Comparison of ENCODE assay signal across 8 cellular contexts in the genomic region with DNA sequence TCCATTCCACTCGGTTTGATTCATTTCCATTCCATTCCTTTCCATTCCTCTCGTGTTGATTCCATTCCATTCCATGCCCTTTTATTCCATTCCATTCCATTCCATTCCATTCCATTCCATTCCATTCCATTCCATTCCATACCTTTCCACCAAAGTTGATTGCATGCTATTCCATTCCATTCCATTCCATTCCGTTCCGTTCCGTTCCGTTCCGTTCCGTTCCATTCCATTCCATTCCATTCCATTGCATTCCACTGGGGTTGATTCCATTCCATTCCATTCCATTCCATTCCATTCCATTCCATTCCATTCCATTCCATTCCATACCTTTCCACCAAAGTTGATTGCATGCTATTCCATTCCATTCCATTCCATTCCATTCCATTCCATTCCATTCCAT.
A peak's percentile ranks its signal among the peaks of the same experiment; 100 is the strongest.
DNase-seq lines count a peak whose midpoint lies in the region; ATAC-seq and TF ChIP-seq lines count a peak whose summit lies in the region.
"Not testable (repeated sequence)": the region's sequence is repeated elsewhere in the genome, so short reads cannot be mapped to it uniquely, and the experiment has no call there.

No MANE protein-coding gene starts in this region.

- not testable (repeated sequence) for TF ChIP-seq POLR2A in testis (IDR thresholded peaks at IDR 0.05)

- H3K36me3 ChIP-seq in BE2C; left ventricle myocardium inferior; lung (ENCODE audit: control insufficient read depth in 2 of 2, insufficient read depth in 2 of 2, low read length in 2 of 2); testis (ENCODE audit: low read depth, missing control alignments): not testable (repeated sequence)

- H3K4me1 ChIP-seq in BE2C; left ventricle myocardium inferior; lung (ENCODE audit: control insufficient read depth in 2 of 2, insufficient read depth in 2 of 2, low read length in 2 of 2); testis: not testable (repeated sequence)

- DNase-seq in BE2C (peak; percentile 37), chondrocyte (ENCODE audit: low spot score) (peak; percentile 100), left ventricle myocardium inferior (peak; percentile 35), lung (ENCODE audit: low spot score) (peak; percentile 48), posterior vena cava (ENCODE audit: low spot score) (peak; percentile 94), testis (peak; percentile 46)
- DNase-seq in activated CD4-positive, alpha-beta T cell treated with anti-CD3 and anti-CD28 coated beads, Interleukin-2, amount 50 U/mL, for 1 hour = peak; percentile 0
- DNase-seq in activated effector memory CD4-positive, alpha-beta T cell treated with anti-CD3 and anti-CD28 coated beads, Interleukin-2, amount 50 U/mL, for 16 hours = peak; percentile 63

- ATAC-seq in lung (ENCODE audit: insufficient read depth, low FRiP score) = not testable (repeated sequence)

- H3K9me3 Mint-ChIP-seq in chondrocyte (ENCODE audit: low read depth) = peaks cover 37% of the 10 kb centered on the region

- peaks cover 14% of the 10 kb centered on the region for H3K36me3 Mint-ChIP-seq in chondrocyte (ENCODE audit: low read depth)

- not testable (repeated sequence) for H3K4me3 Mint-ChIP-seq in chondrocyte (ENCODE audit: unreplicated experiment)

- H3K4me3 ChIP-seq in BE2C (ENCODE audit: low read depth, low read length); left ventricle myocardium inferior; lung; testis: not testable (repeated sequence)

- not testable (repeated sequence) for H3K4me1 Mint-ChIP-seq in chondrocyte (ENCODE audit: low read depth)

- H3K27me3 Mint-ChIP-seq in chondrocyte (ENCODE audit: low read depth) = not testable (repeated sequence)

- not testable (repeated sequence) for H3K27ac ChIP-seq in left ventricle myocardium inferior (replicated peaks); lung (ENCODE audit: low read depth in 1 of 2, low read length in 1 of 2); testis

- TF ChIP-seq CTCF in BE2C (IDR thresholded peaks at IDR 0.05; ENCODE audit: low read depth, low read length); chondrocyte (IDR thresholded peaks at IDR 0.05); left ventricle myocardium inferior (IDR thresholded peaks at IDR 0.05; ENCODE audit: borderline replicate concordance); lung (IDR thresholded peaks at IDR 0.05; ENCODE audit: control extremely low read depth, extremely low read depth); testis (IDR thresholded peaks at IDR 0.05): not testable (repeated sequence)

- WGBS in lung, 2 donors = 27 to 54% methylated on average over 7 to 8 of the region's 8 CpGs
- WGBS in testis, 2 donors = 39% methylated on average over 8 of the region's 8 CpGs; no CpG with 5 or more reads in 1 of the 2 donors

- intact Hi-C loops in left ventricle myocardium inferior (cut with micrococcal nuclease); posterior vena cava (cut with DNase I); testis (cut with DNase I; ENCODE audit: low total_unique reads): not testable (repeated sequence)

- not testable (repeated sequence) for H3K27me3 ChIP-seq in BE2C; left ventricle myocardium inferior (ENCODE audit: low read depth); lung (ENCODE audit: control insufficient read depth, insufficient read depth); testis

- H3K27ac Mint-ChIP-seq in chondrocyte (ENCODE audit: unreplicated experiment) = not testable (repeated sequence)

- H3K9me3 ChIP-seq in BE2C; left ventricle myocardium inferior (replicated peaks); lung (ENCODE audit: control insufficient read depth in 2 of 2, insufficient read depth in 1 of 2, low read length in 1 of 2); testis: not testable (repeated sequence)

Comparison
In these comparisons a context has a peak if more than half of its experiments do, and no peak if none do; other contexts are left out.
1. DNase-seq: peak in every context shown above with its lines; median percentile 100 in chondrocyte; 94 in posterior vena cava; 63 in activated effector memory CD4-positive, alpha-beta T cell treated with anti-CD3 and anti-CD28 coated beads, Interleukin-2, amount 50 U/mL, for 16 hours; 48 in lung; 46 in testis; 37 in BE2C; 35 in left ventricle myocardium inferior; 0 in activated CD4-positive, alpha-beta T cell treated with anti-CD3 and anti-CD28 coated beads, Interleukin-2, amount 50 U/mL, for 1 hour.